In genomic region chr7:158706273-158706704, GRCh38 we compare ENCODE assay signal across 15 cellular contexts. TPM values are rescaled to one million over a fixed set of nuclear protein-coding genes. Genes with fewer than 3 reads are reported as not detected.
A peak's percentile ranks its signal among the peaks of the same experiment; 100 is the strongest.
DNase-seq lines count a peak whose midpoint lies in the region; ATAC-seq, FAIRE-seq and TF ChIP-seq lines count a peak whose summit lies in the region.
"Had no signal": no experiment of that assay in that cellular context is flagged by ENCODE, and none has a peak within 500 bp of the region (broad histone marks: within the 10 kb centered on the region; RNA-seq: fewer than 3 reads in every experiment).

No MANE protein-coding gene starts in this region.

- peak overlapping the region; percentile 87 for H3K4me2 ChIP-seq in HCT116 (ENCODE audit: low read length)
- no peak overlapping the region for H3K4me2 ChIP-seq in mesenchymal stem cell (ENCODE audit: low read length, poor library complexity, severe bottlenecking)

- RAD21 ChIA-PET in HCT116 (lab: Charles Lee; ENCODE audit: low non-redundant PET in 1 of 2, low total read pairs in 2 of 2, uncharacterized antibody in 2 of 2, unreplicated experiment in 2 of 2) = no interaction called here

- H3K14ac ChIP-seq in mesenchymal stem cell (ENCODE audit: low read length in 2 of 2) = no peak overlapping the region

- H3K79me2 ChIP-seq in HCT116 (ENCODE audit: insufficient read depth, low read length) = peaks cover 33% of the 10 kb centered on the region

- H3K27ac Mint-ChIP-seq in activated CD4-positive, alpha-beta T cell treated with anti-CD3 and anti-CD28 coated beads for 36 hours = peak overlapping the region; percentile 59
- H3K27ac Mint-ChIP-seq in activated naive CD8-positive, alpha-beta T cell = no peak overlapping the region
- H3K27ac Mint-ChIP-seq in nephron progenitor cell = no peak overlapping the region

- intact Hi-C loops in activated CD4-positive, alpha-beta T cell treated with anti-CD3 and anti-CD28 coated beads for 36 hours (cut with DNase I, micrococcal nuclease) = loop anchor here in 1 of 2 experiments (10.0 kb wide), 1 partner anchor 1571 kb away; the partner anchor contains the start of gene UBE3C
- intact Hi-C loops in HCT116 (cut with micrococcal nuclease) = loop anchor here (10.0 kb wide), 1 partner anchor 119 kb away; the partner anchor contains the start of gene ESYT2

- H3K4me3 ChIP-seq in HCT116 (replicated peaks in 1 of 2; ENCODE audit: low read depth in 1 of 2, low read length in 2 of 2) (0 out of 4 replicates have a peak overlapping the region, but pooled peaks of 1 of the 2 experiments have one; percentile 96), mesenchymal stem cell (ENCODE audit: insufficient read depth in 1 of 2, low read depth in 1 of 2, low read length in 2 of 2) (no peak overlapping the region)

- H3K79me1 ChIP-seq in mesenchymal stem cell (replicated peaks; ENCODE audit: low read length, poor library complexity, severe bottlenecking) = peaks cover 13% of the 10 kb centered on the region

- H3K4me1 ChIP-seq in HCT116 (ENCODE audit: control insufficient read depth in 1 of 2, insufficient read depth in 2 of 2, low read length in 2 of 2) (peaks cover 6 to 21% of the 10 kb centered on the region in 2 experiments; a peak in 3 of 4 replicates), mesenchymal stem cell (ENCODE audit: control insufficient read depth, insufficient read depth, low read depth, low read length) (peaks cover 11% of the 10 kb centered on the region)

- TF ChIP-seq POLR2A in HCT116 (IDR thresholded peaks at IDR 0.05; ENCODE audit: borderline replicate concordance, extremely low read depth, insufficient read depth, insufficient read length) = no peak

- no peaks in the 10 kb centered on the region for H3K9me2 ChIP-seq in HCT116 (ENCODE audit: insufficient read depth)

- H2BK120ac ChIP-seq in mesenchymal stem cell (ENCODE audit: low read depth, low read length) = no peak overlapping the region

- no peaks in the 10 kb centered on the region for H3K9me3 ChIP-seq in HCT116 (ENCODE audit: control insufficient read depth in 1 of 2, insufficient read depth in 1 of 2, low read depth in 1 of 2, low read length in 2 of 2)
- no peaks in the 10 kb centered on the region for H3K9me3 ChIP-seq in mesenchymal stem cell (ENCODE audit: control insufficient read depth, low read length)

- CTCF ChIA-PET in activated CD4-positive, alpha-beta T cell treated with anti-CD3 and anti-CD28 coated beads for 36 hours (lab: Charles Lee) = interaction anchor here (0.8 kb wide), 1 partner anchor 9 kb away, joined by 3 read pairs; no protein-coding TSS in a partner anchor
- CTCF ChIA-PET in HCT116 (lab: Charles Lee) = no interaction called here

- H3K23ac ChIP-seq in mesenchymal stem cell (ENCODE audit: low read length in 2 of 2) = no peak overlapping the region

- no peak overlapping the region for H3K9ac ChIP-seq in HCT116 (ENCODE audit: low read length)
- H3K9ac ChIP-seq in mesenchymal stem cell (ENCODE audit: low read length) = no peak overlapping the region

- peaks cover 23% of the 10 kb centered on the region for H3K36me3 Mint-ChIP-seq in activated CD4-positive, alpha-beta T cell treated with anti-CD3 and anti-CD28 coated beads for 36 hours (ENCODE audit: low read depth)
- H3K36me3 Mint-ChIP-seq in activated naive CD8-positive, alpha-beta T cell = no peaks in the 10 kb centered on the region
- peaks cover 8% of the 10 kb centered on the region for H3K36me3 Mint-ChIP-seq in nephron progenitor cell (ENCODE audit: low read depth)

- no peak for ATAC-seq in activated CD4-positive, alpha-beta T cell treated with anti-CD3 and anti-CD28 coated beads for 36 hours
- ATAC-seq in HCT116 = no peak
- ATAC-seq: gastroesophageal sphincter had no signal

- H3K27me3 ChIP-seq in HCT116 (ENCODE audit: insufficient read depth, low read length) (no peaks in the 10 kb centered on the region), mesenchymal stem cell (ENCODE audit: control insufficient read depth in 1 of 2, insufficient read depth in 1 of 2, low read length in 2 of 2) (no peaks in the 10 kb centered on the region)
- H3K27me3 ChIP-seq: adrenal gland, gastroesophageal sphincter, upper lobe of left lung had no signal

- H2AK5ac ChIP-seq in mesenchymal stem cell (ENCODE audit: low read length, severe bottlenecking) = no peak overlapping the region

- H3K27me3 Mint-ChIP-seq in activated CD4-positive, alpha-beta T cell treated with anti-CD3 and anti-CD28 coated beads for 36 hours = no peaks in the 10 kb centered on the region
- peaks cover 5% of the 10 kb centered on the region for H3K27me3 Mint-ChIP-seq in activated naive CD8-positive, alpha-beta T cell
- peaks cover 4% of the 10 kb centered on the region for H3K27me3 Mint-ChIP-seq in nephron progenitor cell (ENCODE audit: low read depth, poor library complexity)

- 88% methylated on average over 5 of the region's 5 CpGs for WGBS in mesenchymal stem cell

- BruUV-seq in HCT116 (replicated peaks; lab: Mats Ljungman, UMichigan) = no TSS peak

- H4K91ac ChIP-seq in mesenchymal stem cell (ENCODE audit: low read length) = no peak overlapping the region

- TF ChIP-seq CTCF in HCT116 (IDR thresholded peaks at IDR 0.05 in 2 of 3, conservative IDR thresholded peaks at IDR 0.05 in 1 of 3; ENCODE audit: borderline replicate concordance in 1 of 3, insufficient read depth in 1 of 3, low read depth in 2 of 3, low read length in 2 of 3) = no peak
- no peak for TF ChIP-seq CTCF in nephron progenitor cell (IDR thresholded peaks at IDR 0.05)

- POLR2A ChIA-PET in activated CD4-positive, alpha-beta T cell treated with anti-CD3 and anti-CD28 coated beads for 36 hours (lab: Charles Lee) = interaction anchor here (0.6 kb wide), 2 partner anchors 36 to 39 kb away, joined by 3 read pairs; no protein-coding TSS in a partner anchor
- POLR2A ChIA-PET in HCT116 (lab: Charles Lee) = interaction anchor here (1.4 kb wide), 1 partner anchor 9 kb away, joined by 4 read pairs; no protein-coding TSS in a partner anchor

- no peak overlapping the region for H4K8ac ChIP-seq in mesenchymal stem cell (ENCODE audit: low read length)

- no peak for FAIRE-seq in urothelium cell line (lab: Jason Lieb, UNC)

- H2AFZ ChIP-seq in HCT116 (ENCODE audit: low read depth, low read length, poor library complexity, severe bottlenecking) (no peak overlapping the region), mesenchymal stem cell (ENCODE audit: low read depth, low read length) (no peak overlapping the region)

- no peak for DNase-seq in activated CD4-positive, alpha-beta T cell treated with anti-CD3 and anti-CD28 coated beads for 36 hours
- DNase-seq in activated CD4-positive, alpha-beta T cell treated with anti-CD3 and anti-CD28 coated beads, Interleukin-2, amount 50 U/mL, for 48 hours = no peak
- DNase-seq in HCT116 (ENCODE audit: low read depth, low spot score) (no peak), nephron progenitor cell (no peak), mesenchymal stem cell (no peak), urothelium cell line (ENCODE audit: low spot score) (no peak), glomerular visceral epithelial cell (ENCODE audit: extremely low spot score) (no peak)
- DNase-seq: activated CD4-positive, CD25-positive, alpha-beta regulatory T cell treated with anti-CD3 and anti-CD28 coated beads, Interleukin-2, amount 50 U/mL, for 72 hours; NCI-H1436 treated with DMSO at 0.1 percent for 48 hours; NCI-H526 treated with DMSO at 0.1 percent for 48 hours; SIG-M5 had no signal

- H3K36me3 ChIP-seq in HCT116 (ENCODE audit: control insufficient read depth in 1 of 2, insufficient read depth in 2 of 2, low read length in 2 of 2) (peaks cover 3 to 6% of the 10 kb centered on the region in 2 experiments; a peak in 2 of 4 replicates), mesenchymal stem cell (ENCODE audit: control insufficient read depth in 1 of 2, insufficient read depth in 2 of 2, low read depth in 1 of 2, low read length in 2 of 2) (no peaks in the 10 kb centered on the region)
- H3K36me3 ChIP-seq: adrenal gland, upper lobe of left lung had no signal

- H3K18ac ChIP-seq in mesenchymal stem cell (ENCODE audit: low read depth in 1 of 2, low read length in 2 of 2) = no peak overlapping the region

- H2BK5ac ChIP-seq in mesenchymal stem cell (ENCODE audit: low read depth, low read length, poor library complexity, severe bottlenecking) = no peak overlapping the region

- peak overlapping the region; percentile 34 for H3K4me3 Mint-ChIP-seq in activated CD4-positive, alpha-beta T cell treated with anti-CD3 and anti-CD28 coated beads for 36 hours
- H3K4me3 Mint-ChIP-seq in activated naive CD8-positive, alpha-beta T cell = peak overlapping the region; percentile 91
- peak overlapping the region; percentile 82 for H3K4me3 Mint-ChIP-seq in nephron progenitor cell

- H3K9me3 Mint-ChIP-seq in activated CD4-positive, alpha-beta T cell treated with anti-CD3 and anti-CD28 coated beads for 36 hours (ENCODE audit: low read depth) = no peaks in the 10 kb centered on the region
- no peaks in the 10 kb centered on the region for H3K9me3 Mint-ChIP-seq in activated naive CD8-positive, alpha-beta T cell (ENCODE audit: low read depth)
- H3K9me3 Mint-ChIP-seq in nephron progenitor cell = peaks cover 13% of the 10 kb centered on the region

- H3K4ac ChIP-seq in mesenchymal stem cell (ENCODE audit: low read depth in 1 of 2, low read length in 2 of 2) = no peak overlapping the region

- H3K4me1 Mint-ChIP-seq in activated CD4-positive, alpha-beta T cell treated with anti-CD3 and anti-CD28 coated beads for 36 hours = peaks cover 40% of the 10 kb centered on the region
- peaks cover 21% of the 10 kb centered on the region for H3K4me1 Mint-ChIP-seq in activated naive CD8-positive, alpha-beta T cell (ENCODE audit: low read depth)
- H3K4me1 Mint-ChIP-seq in nephron progenitor cell = peaks cover 38% of the 10 kb centered on the region

- no peak overlapping the region for H2BK15ac ChIP-seq in mesenchymal stem cell (ENCODE audit: low read depth, poor library complexity, severe bottlenecking)

- TF ChIP-seq RAD21 in HCT116 (IDR thresholded peaks at IDR 0.05; ENCODE audit: low read depth) = no peak

- no peak overlapping the region for H3K27ac ChIP-seq in HCT116 (ENCODE audit: low read depth, low read length)
- no peak overlapping the region for H3K27ac ChIP-seq in mesenchymal stem cell (ENCODE audit: low read length, poor library complexity, severe bottlenecking)
- H3K27ac ChIP-seq: adrenal gland had no signal

- no peak overlapping the region for H2BK12ac ChIP-seq in mesenchymal stem cell (ENCODE audit: low read length in 2 of 2)

- no peaks in the 10 kb centered on the region for H4K20me1 ChIP-seq in HCT116 (ENCODE audit: insufficient read depth)

TF ChIP-seq in HCT116, 20 proteins besides CTCF, POLR2A, EP300 and RAD21 (continues in another document):
- TF ChIP-seq SP1 (IDR thresholded peaks at IDR 0.05; ENCODE audit: low read depth) (no peak), MAX (IDR thresholded peaks at IDR 0.05) (no peak), FOSL1 (IDR thresholded peaks at IDR 0.05; ENCODE audit: low read depth) (no peak)

RNA-seq across cellular contexts. Expression of gene NCAPG2, which starts 1.7 kb away (rescaled TPM):
- 100 to 1,000 TPM in 1 of 2 experiments, 10 to 100 TPM in 1; 85.4 to 127 TPM for total RNA-seq in activated CD4-positive, alpha-beta T cell treated with anti-CD3 and anti-CD28 coated beads for 36 hours
- 73.1 TPM for total RNA-seq in HCT116 (2021; ENCODE audit: unreplicated experiment)
- 54.1 and 74.7 TPM in 2 replicates for polyA plus RNA-seq in HCT116 (2012)
- 4.7 TPM for polyA plus RNA-seq in mesenchymal stem cell (2013, experiment 1 of 2)
- polyA plus RNA-seq in mesenchymal stem cell (2013, experiment 2 of 2) = 4.7 TPM

Comparison
In these comparisons a context has a peak if more than half of its experiments do, and no peak if none do; other contexts are left out.
1. H3K4me3 Mint-ChIP-seq: peak in every context shown above with its lines; median percentile 91 in activated naive CD8-positive, alpha-beta T cell; 82 in nephron progenitor cell; 34 in activated CD4-positive, alpha-beta T cell treated with anti-CD3 and anti-CD28 coated beads for 36 hours.